31 cellular contexts compared by ENCODE assay signal in the genomic region with DNA sequence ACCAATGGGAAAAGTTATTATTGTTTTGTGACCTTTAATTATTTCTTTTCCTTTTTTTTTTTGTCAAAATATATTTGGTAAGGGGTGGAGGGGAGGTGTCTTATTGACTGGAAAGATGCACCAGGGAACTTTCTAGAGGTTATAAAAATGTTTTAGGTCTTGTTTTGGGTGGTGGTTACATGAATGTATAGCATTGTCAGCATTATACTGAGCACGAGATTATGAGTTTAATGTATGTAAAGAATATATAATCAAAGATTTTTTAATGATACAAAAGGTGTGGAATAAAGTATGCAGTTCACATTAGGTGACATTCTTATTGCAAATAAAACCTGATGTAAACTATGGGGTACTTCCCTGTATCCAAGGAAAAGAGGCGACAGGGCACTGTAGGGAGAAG.
"Had no signal": no experiment of that assay in that cellular context is flagged by ENCODE, and none has a peak within 500 bp of the region (broad histone marks: within the 10 kb centered on the region; RNA-seq: fewer than 3 reads in every experiment).

No MANE protein-coding gene starts in this region.

- H3K9me3 Mint-ChIP-seq: natural killer cell treated with Interleukin-12 subunit alpha and Interleukin-12 subunit beta and Interleukin-15 and Interleukin-18, amount 100 ng/mL, for 72 hours; nephron progenitor cell; neural crest cell; stimulated activated memory B cell treated with anti-CD40 and anti-IgM and Interleukin-4, amounts not matched to agents 10 μg/mL and 1 μg/mL and 100 μg/mL, for 72 hours; stimulated activated naive CD8-positive, alpha-beta T cell treated with anti-CD3 and anti-CD28 coated beads, Interleukin-15, amount 100 ng/mL, for 72 hours had no signal

- FAIRE-seq: pancreas had no signal

- H3K4me2 ChIP-seq: smooth muscle cell had no signal

- H3K36me3 Mint-ChIP-seq: naive thymus-derived CD8-positive, alpha-beta T cell; natural killer cell treated with Interleukin-12 subunit alpha and Interleukin-12 subunit beta and Interleukin-15 and Interleukin-18, amount 100 ng/mL, for 72 hours; stimulated activated memory B cell treated with anti-CD40 and anti-IgM and Interleukin-4, amounts not matched to agents 10 μg/mL and 1 μg/mL and 100 μg/mL, for 72 hours; type B pancreatic cell had no signal

- H3K4me3 Mint-ChIP-seq: naive thymus-derived CD8-positive, alpha-beta T cell; natural killer cell treated with Interleukin-12 subunit alpha and Interleukin-12 subunit beta and Interleukin-15 and Interleukin-18, amount 100 ng/mL, for 72 hours; nephron progenitor cell; neural crest cell; stimulated activated memory B cell treated with anti-CD40 and anti-IgM and Interleukin-4, amounts not matched to agents 10 μg/mL and 1 μg/mL and 100 μg/mL, for 72 hours; stimulated activated naive CD8-positive, alpha-beta T cell treated with anti-CD3 and anti-CD28 coated beads, Interleukin-15, amount 100 ng/mL, for 72 hours; type B pancreatic cell had no signal

- H3K4me1 Mint-ChIP-seq: neural crest cell had no signal

- H3K9me3 ChIP-seq: neutrophil, pancreas, prostate gland, right atrium auricular region, spleen, suprapubic skin, testis, tibial artery, transverse colon, upper lobe of right lung, uterus had no signal

- ATAC-seq: naive thymus-derived CD8-positive, alpha-beta T cell; natural killer cell treated with Interleukin-12 subunit alpha and Interleukin-12 subunit beta and Interleukin-15 and Interleukin-18, amount 100 ng/mL, for 72 hours; pancreas; sciatic nerve; stimulated activated memory B cell treated with anti-CD40 and anti-IgM and Interleukin-4, amounts not matched to agents 10 μg/mL and 1 μg/mL and 100 μg/mL, for 72 hours; stimulated activated naive CD8-positive, alpha-beta T cell treated with anti-CD3 and anti-CD28 coated beads, Interleukin-15, amount 100 ng/mL, for 72 hours; stimulated activated naive CD8-positive, alpha-beta T cell treated with anti-CD3 and anti-CD28 coated beads, Interleukin-15, Interleukin-2, amounts not matched to agents 100 U/mL and 50 U/mL, for 24 hours; upper lobe of right lung had no signal

- H3K4me1 ChIP-seq: prostate gland, right atrium auricular region, testis, tibial artery, uterus had no signal

- H3K27ac Mint-ChIP-seq: naive thymus-derived CD8-positive, alpha-beta T cell; natural killer cell treated with Interleukin-12 subunit alpha and Interleukin-12 subunit beta and Interleukin-15 and Interleukin-18, amount 100 ng/mL, for 72 hours; nephron progenitor cell; stimulated activated memory B cell treated with anti-CD40 and anti-IgM and Interleukin-4, amounts not matched to agents 10 μg/mL and 1 μg/mL and 100 μg/mL, for 72 hours; stimulated activated naive CD8-positive, alpha-beta T cell treated with anti-CD3 and anti-CD28 coated beads, Interleukin-15, amount 100 ng/mL, for 72 hours; type B pancreatic cell had no signal

- H3K4me3 ChIP-seq: pancreas, prostate gland, right atrium auricular region, skin epidermis, smooth muscle cell, spleen, suprapubic skin, testis, tibial artery, transverse colon, upper lobe of right lung, uterus had no signal

- H3K27me3 ChIP-seq: neutrophil, pancreas, right atrium auricular region, spleen, suprapubic skin, testis, tibial artery, transverse colon, upper lobe of right lung, uterus had no signal

- H3K36me3 ChIP-seq: neutrophil, pancreas, prostate gland, right atrium auricular region, spleen, suprapubic skin, tibial artery, transverse colon, upper lobe of right lung, uterus had no signal

- H3K27me3 Mint-ChIP-seq: natural killer cell treated with Interleukin-12 subunit alpha and Interleukin-12 subunit beta and Interleukin-15 and Interleukin-18, amount 100 ng/mL, for 72 hours; stimulated activated memory B cell treated with anti-CD40 and anti-IgM and Interleukin-4, amounts not matched to agents 10 μg/mL and 1 μg/mL and 100 μg/mL, for 72 hours; stimulated activated naive CD8-positive, alpha-beta T cell treated with anti-CD3 and anti-CD28 coated beads, Interleukin-15, amount 100 ng/mL, for 72 hours; type B pancreatic cell had no signal

- H3K27ac ChIP-seq: neutrophil, prostate gland, right atrium auricular region, skin epidermis, spleen, suprapubic skin, testis, tibial artery, transverse colon, upper lobe of right lung, uterus had no signal

- DNase-seq: naive thymus-derived CD8-positive, alpha-beta T cell; nephron progenitor cell; nucleus accumbens; pancreas; retina; spleen; stimulated activated CD4-positive, alpha-beta T cell treated with anti-CD3 and anti-CD28 coated beads, Interleukin-12 subunit alpha, Interleukin-12 subunit beta, amount 100 ng/mL, for 4 hours; stimulated activated CD4-positive, alpha-beta T cell treated with anti-CD3 and anti-CD28 coated beads, Interleukin-1b, Interleukin-23, amount 100 ng/mL, for 48 hours; stimulated activated CD4-positive, alpha-beta T cell treated with anti-CD3 and anti-CD28 coated beads, Interleukin-4, amount 100 ng/mL, for 1 hour; stimulated activated CD4-positive, alpha-beta T cell treated with anti-CD3 and anti-CD28 coated beads, Interleukin-4, amount 100 ng/mL, for 4 hours; stimulated activated CD8-positive, alpha-beta memory T cell treated with anti-CD3 and anti-CD28 coated beads, Interleukin-4, amount 100 ng/mL, for 48 hours; stimulated activated naive CD4-positive, alpha-beta T cell; stimulated activated naive CD8-positive, alpha-beta T cell treated with anti-CD3 and anti-CD28 coated beads, Interleukin-15, amount 100 ng/mL, for 72 hours; stimulated activated naive CD8-positive, alpha-beta T cell treated with anti-CD3 and anti-CD28 coated beads, Interleukin-15, Interleukin-2, amounts not matched to agents 100 U/mL and 50 U/mL, for 24 hours; substantia nigra; testis; tibial artery; transverse colon; upper lobe of right lung; uterus had no signal
